In the genomic region with DNA sequence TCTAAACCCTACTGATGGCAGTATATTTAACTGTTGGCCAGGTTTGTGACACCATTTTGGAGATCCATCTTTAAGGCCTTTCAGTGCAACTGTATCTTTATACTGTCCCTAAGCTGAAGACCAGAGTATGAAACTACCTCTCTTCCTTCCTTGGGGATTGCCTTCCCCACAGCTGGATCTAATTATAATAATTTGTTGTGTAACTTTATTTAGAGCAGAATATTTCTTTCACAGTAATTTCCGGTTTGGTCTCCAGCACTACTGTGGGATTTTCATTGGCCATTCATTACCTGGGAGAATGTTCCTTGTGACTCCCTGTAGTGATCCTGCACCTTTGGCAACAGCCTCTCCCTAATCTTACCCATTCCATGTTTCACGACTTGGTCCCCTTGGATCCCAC, we compare ENCODE assay signal across 18 cellular contexts.
A peak's percentile ranks its signal among the peaks of the same experiment; 100 is the strongest.
DNase-seq lines count a peak whose midpoint lies in the region; ATAC-seq and TF ChIP-seq lines count a peak whose summit lies in the region.
"Had no signal": no experiment of that assay in that cellular context is flagged by ENCODE, and none has a peak within 500 bp of the region (broad histone marks: within the 10 kb centered on the region; RNA-seq: fewer than 3 reads in every experiment).

No MANE protein-coding gene starts in this region.

- intact Hi-C loops in A673 (cut with micrococcal nuclease; ENCODE audit: unreplicated experiment), result no loop called here

- H3K4me1 ChIP-seq in A673 (ENCODE audit: insufficient read depth, low read length, poor library complexity, severe bottlenecking), result peaks cover 78% of the 10 kb centered on the region
- H3K4me1 ChIP-seq in GM23248 (ENCODE audit: insufficient read depth), result peaks cover 8% of the 10 kb centered on the region
- H3K4me1 ChIP-seq in right atrium auricular region, result peaks cover 0 to 20% of the 10 kb centered on the region in 2 donors
- H3K4me1 ChIP-seq: SJCRH30 had no signal

- no peak overlapping the region for H3K4me3 ChIP-seq in A673 (ENCODE audit: low read depth, low read length, poor library complexity, severe bottlenecking)
- no peak overlapping the region for H3K4me3 ChIP-seq in GM23248
- no peak overlapping the region for H3K4me3 ChIP-seq in right atrium auricular region
- H3K4me3 ChIP-seq: PC-9, SJCRH30 had no signal

- no peak overlapping the region for H2AFZ ChIP-seq in GM23248
- H2AFZ ChIP-seq: PC-9 had no signal

- no TSS peak for BruUV-seq in A673 (replicated peaks; lab: Mats Ljungman, UMichigan)

- no peak overlapping the region for H3K4me2 ChIP-seq in GM23248 (ENCODE audit: unreplicated experiment)
- H3K4me2 ChIP-seq: KMS-11, PC-9 had no signal

- CTCF ChIA-PET in A673 (lab: Charles Lee), result no interaction called here

- H4K20me1 ChIP-seq in GM23248 (ENCODE audit: insufficient read depth), result no peaks in the 10 kb centered on the region

- H3K9me3 ChIP-seq in A673 (ENCODE audit: low read depth, low read length, poor library complexity, severe bottlenecking) (no peaks in the 10 kb centered on the region), GM23248 (ENCODE audit: low read depth) (no peaks in the 10 kb centered on the region), right atrium auricular region (no peaks in the 10 kb centered on the region)
- H3K9me3 ChIP-seq: SJCRH30 had no signal

- peak; percentile 59 for DNase-seq in A673 (ENCODE audit: low spot score)
- peak; percentile 45 for DNase-seq in AG20443 (ENCODE audit: low spot score)
- peak; percentile 56 for DNase-seq in GM23248
- peak; percentile 58 for DNase-seq in fibroblast of peridontal ligament (ENCODE audit: extremely low read depth)
- DNase-seq in right atrium auricular region (ENCODE audit: low spot score), result no peak
- DNase-seq in stimulated activated CD8-positive, alpha-beta memory T cell treated with anti-CD3 and anti-CD28 coated beads, Interleukin-4, amount 100 ng/mL, for 48 hours, result no peak
- DNase-seq: COR-L47, HFFc6, MV-4-11, NCI-H1417, NCI-H187, NCI-H2107, NCI-H345, NCI-H526, PC-9, SJCRH30 had no signal

- H3K27ac ChIP-seq in A673 (ENCODE audit: low read depth, low read length, poor library complexity, severe bottlenecking), result no peak overlapping the region
- H3K27ac ChIP-seq in GM23248, result no peak overlapping the region
- no peak overlapping the region for H3K27ac ChIP-seq in right atrium auricular region
- H3K27ac ChIP-seq: KMS-11, PC-9, SJCRH30 had no signal

- H3K36me3 ChIP-seq in A673 (ENCODE audit: insufficient read depth, low read length, poor library complexity, severe bottlenecking) (peaks cover 8% of the 10 kb centered on the region), GM23248 (ENCODE audit: low read depth) (no peaks in the 10 kb centered on the region), right atrium auricular region (no peaks in the 10 kb centered on the region)
- H3K36me3 ChIP-seq: SJCRH30 had no signal

- H3K79me2 ChIP-seq in GM23248 (ENCODE audit: insufficient read depth), result no peaks in the 10 kb centered on the region

- H3K9me2 ChIP-seq in GM23248 (ENCODE audit: insufficient read depth), result no peaks in the 10 kb centered on the region

- no peaks in the 10 kb centered on the region for H3F3A ChIP-seq in GM23248 (ENCODE audit: insufficient read depth)

- no peak overlapping the region for H3K9ac ChIP-seq in GM23248
- H3K9ac ChIP-seq: KMS-11 had no signal

- POLR2A ChIA-PET in A673 (lab: Charles Lee; ENCODE audit: low non-redundant PET), result no interaction called here

- TF ChIP-seq CTCF in A673 (conservative IDR thresholded peaks at IDR 0.05; ENCODE audit: low read depth, low read length) (no peak), right atrium auricular region (IDR thresholded peaks at IDR 0.05) (no peak)

- in situ Hi-C loops in GM23248 (cut with MboI), result no loop called here

- WGBS in GM23248 (ENCODE audit: low coverage in 1 of 2, low lambda C conversion rate in 2 of 2, missing lambda C conversion rate in 2 of 2), 2 experiments, result 9 to 13% methylated on average over 2 of the region's 2 CpGs

- no peak for ATAC-seq in GM18511 (IDR thresholded peaks at IDR 0.05; ENCODE audit: unreplicated experiment)

- no peaks in the 10 kb centered on the region for H3K27me3 ChIP-seq in A673 (replicated peaks; ENCODE audit: insufficient read depth, low read depth, low read length, poor library complexity)
- H3K27me3 ChIP-seq in GM23248 (replicated peaks; ENCODE audit: insufficient read depth), result no peaks in the 10 kb centered on the region
- H3K27me3 ChIP-seq in right atrium auricular region, result no peaks in the 10 kb centered on the region
- H3K27me3 ChIP-seq: SJCRH30 had no signal

Comparison
In these comparisons a context has a peak if more than half of its experiments do, and no peak if none do; other contexts are left out.
1. DNase-seq: peak in A673 (single experiment), AG20443 (single experiment), GM23248 (single experiment) and fibroblast of peridontal ligament (single experiment); none in right atrium auricular region (single experiment) and stimulated activated CD8-positive, alpha-beta memory T cell treated with anti-CD3 and anti-CD28 coated beads, Interleukin-4, amount 100 ng/mL, for 48 hours (single experiment).